ENCODE assay signal across 1 cellular context in genomic region chr17:8173056-8173870, GRCh38.
TF ChIP-seq lines count a peak whose summit lies in the region.

No MANE protein-coding gene starts in this region.

TF ChIP-seq in HepG2, 621 proteins besides CTCF, POLR2A, EP300 and RAD21 (continued from another document and continues in another):
- no peak for TF ChIP-seq CEBPZ (IDR thresholded peaks at IDR 0.05; ENCODE audit: low read length)
- peak; percentile 89 for TF ChIP-seq YEATS4 (CRISPR knock-in tag; IDR thresholded peaks at IDR 0.05; ENCODE audit: borderline replicate concordance)
- TF ChIP-seq DMTF1 (CRISPR knock-in tag; IDR thresholded peaks at IDR 0.05), result no peak
- TF ChIP-seq NAIF1 (CRISPR knock-in tag; IDR thresholded peaks at IDR 0.05; ENCODE audit: borderline replicate concordance), result peak; percentile 60; the same call in 1 of the 2 replicates
- peak; percentile 29; the same call in 1 of the 2 replicates for TF ChIP-seq ZNF446 (CRISPR knock-in tag; IDR thresholded peaks at IDR 0.05)
- peak; percentile 89 for TF ChIP-seq ZSCAN5A (CRISPR knock-in tag; IDR thresholded peaks at IDR 0.05; ENCODE audit: borderline replicate concordance)
- TF ChIP-seq SETDB1 (CRISPR knock-in tag; IDR thresholded peaks at IDR 0.05; ENCODE audit: borderline replicate concordance), result no peak
- peak; percentile 91 for TF ChIP-seq ZNF841 (CRISPR knock-in tag; IDR thresholded peaks at IDR 0.05; ENCODE audit: borderline replicate concordance)
- peak; percentile 32; the same call in 1 of the 2 replicates for TF ChIP-seq ZNF326 (CRISPR knock-in tag; IDR thresholded peaks at IDR 0.05; ENCODE audit: borderline replicate concordance)
- no peak for TF ChIP-seq CENPX (CRISPR knock-in tag; IDR thresholded peaks at IDR 0.05)
- peak; percentile 97 for TF ChIP-seq ZC3H13 (CRISPR knock-in tag; IDR thresholded peaks at IDR 0.05)
- TF ChIP-seq ZNF691 (CRISPR knock-in tag; IDR thresholded peaks at IDR 0.05; ENCODE audit: borderline replicate concordance, low read depth), result no peak
- peak; percentile 83 for TF ChIP-seq GATAD1 (CRISPR knock-in tag; IDR thresholded peaks at IDR 0.05)
- peak; percentile 74 for TF ChIP-seq ZBED4 (CRISPR knock-in tag; IDR thresholded peaks at IDR 0.05; ENCODE audit: borderline replicate concordance)
- TF ChIP-seq ZSCAN21 (CRISPR knock-in tag; IDR thresholded peaks at IDR 0.05; ENCODE audit: borderline replicate concordance), result peak; percentile 96
- peak; percentile 87; the same call in 1 of the 2 replicates for TF ChIP-seq FOXK1 (CRISPR knock-in tag; IDR thresholded peaks at IDR 0.05; ENCODE audit: borderline replicate concordance, low read depth)
- no peak for TF ChIP-seq DPF2 (CRISPR knock-in tag; IDR thresholded peaks at IDR 0.05; ENCODE audit: borderline replicate concordance, low read depth)
- TF ChIP-seq ZNF687 (CRISPR knock-in tag; IDR thresholded peaks at IDR 0.05), result no peak
- peak; percentile 56 for TF ChIP-seq HDAC1 (CRISPR knock-in tag; IDR thresholded peaks at IDR 0.05)
- peak; percentile 26; the same call in 1 of the 2 replicates for TF ChIP-seq ZHX2 (IDR thresholded peaks at IDR 0.05; ENCODE audit: low read depth)
- peak; percentile 97 for TF ChIP-seq ZHX2 (CRISPR knock-in tag; IDR thresholded peaks at IDR 0.05; ENCODE audit: borderline replicate concordance)
- TF ChIP-seq ZNF101 (CRISPR knock-in tag; IDR thresholded peaks at IDR 0.05; ENCODE audit: borderline replicate concordance, low read depth), result no peak
- TF ChIP-seq CREB3 (CRISPR knock-in tag; IDR thresholded peaks at IDR 0.05), result peak; percentile 96
- no peak for TF ChIP-seq NBN (conservative IDR thresholded peaks at IDR 0.05)
- TF ChIP-seq KDM4B (CRISPR knock-in tag; IDR thresholded peaks at IDR 0.05), result peak; percentile 86
- peak; percentile 40; the same call in 1 of the 2 replicates for TF ChIP-seq SP2 (CRISPR knock-in tag; IDR thresholded peaks at IDR 0.05)
- TF ChIP-seq ZFY (CRISPR knock-in tag; IDR thresholded peaks at IDR 0.05), result peak; percentile 52
- TF ChIP-seq TCF7L2 (IDR thresholded peaks at IDR 0.05; ENCODE audit: low read depth, low read length), result no peak
- TF ChIP-seq SMAD1 (CRISPR knock-in tag; IDR thresholded peaks at IDR 0.05; ENCODE audit: borderline replicate concordance, low read depth), result no peak
- TF ChIP-seq DR1 (CRISPR knock-in tag; IDR thresholded peaks at IDR 0.05), result peak; percentile 98
- TF ChIP-seq ZNF230 (CRISPR knock-in tag; IDR thresholded peaks at IDR 0.05), result no peak
- no peak for TF ChIP-seq EHMT2 (IDR thresholded peaks at IDR 0.05; ENCODE audit: borderline replicate concordance, low read depth, low read length)
- no peak for TF ChIP-seq ZNF660 (CRISPR knock-in tag; IDR thresholded peaks at IDR 0.05; ENCODE audit: borderline replicate concordance, low read depth)
